ENCODE assay signal across 8 cellular contexts in genomic region chr5:50513028-50513457, GRCh38.
DNase-seq lines count a peak whose midpoint lies in the region; ATAC-seq and TF ChIP-seq lines count a peak whose summit lies in the region.
"Not testable (repeated sequence)": the region's sequence is repeated elsewhere in the genome, so short reads cannot be mapped to it uniquely, and the experiment has no call there.

No MANE protein-coding gene starts in this region.

- not testable (repeated sequence) for H3K27me3 ChIP-seq in CD4-positive, alpha-beta memory T cell (ENCODE audit: insufficient read depth, low read length); heart left ventricle; naive thymus-derived CD4-positive, alpha-beta T cell (ENCODE audit: control insufficient read depth in 2 of 2, insufficient read depth in 2 of 2, low read length in 2 of 2); transverse colon

- H3K36me3 ChIP-seq in CD4-positive, alpha-beta memory T cell (ENCODE audit: insufficient read depth, low read length); heart left ventricle; naive thymus-derived CD4-positive, alpha-beta T cell (ENCODE audit: control insufficient read depth in 2 of 3, insufficient read depth in 3 of 3, low read length in 3 of 3); transverse colon: not testable (repeated sequence)

- not testable (repeated sequence) for H3K27me3 Mint-ChIP-seq in CD4-positive, alpha-beta memory T cell; activated B cell treated with CpG ODN at 0.5 μM for 24 hours
- peaks cover 0 to 15% (median 0%) of the 10 kb centered on the region in 5 donors for H3K27me3 Mint-ChIP-seq in naive thymus-derived CD4-positive, alpha-beta T cell

- intact Hi-C loops in CD4-positive, alpha-beta memory T cell (cut with micrococcal nuclease): loop anchor here (1.0 to 5.0 kb wide), 3 partner anchors 73 to 238 kb away; partner anchors contain the start of gene PARP8
- intact Hi-C loops in activated B cell treated with CpG ODN at 0.5 μM for 24 hours (cut with micrococcal nuclease) (loop anchor here (1.0 to 5.0 kb wide), 2 partner anchors 73 to 186 kb away; no protein-coding TSS in a partner anchor), heart left ventricle (cut with DNase I) (loop anchor here in 3 of 10 donors (5.0 to 10.0 kb wide), 4 partner anchors 68 to 242 kb away; partner anchors contain the start of gene EMB (in 1 of the 3))
- intact Hi-C loops in naive thymus-derived CD4-positive, alpha-beta T cell (cut with micrococcal nuclease): loop anchor here (1.0 to 5.0 kb wide), 7 partner anchors 73 to 238 kb away; partner anchors contain the start of gene PARP8 (in 1 of the 2)
- intact Hi-C loops in transverse colon (cut with DNase I; ENCODE audit: low total_unique reads): not testable (repeated sequence)

- in situ Hi-C loops in KBM-7 (cut with MboI; ENCODE audit: low pct_unique_long_range_greater_than_20kb, low sequenced_read_pairs); transverse colon (cut with MboI; ENCODE audit: low pct_ligation_motif_present in 1 of 4, low pct_unique_long_range_greater_than_20kb in 1 of 4, low sequenced_read_pairs in 3 of 4): not testable (repeated sequence)

- TF ChIP-seq CTCF in activated B cell treated with CpG ODN at 0.5 μM for 24 hours (IDR thresholded peaks at IDR 0.05) (peak; percentile 38), coronary artery (IDR thresholded peaks at IDR 0.05) (peak; percentile 15), heart left ventricle (IDR thresholded peaks at IDR 0.05) (peak; percentile 16 to 54 (median 35)), transverse colon (IDR thresholded peaks at IDR 0.05) (peak in 3 of 5 experiments; percentile 21 to 35 (median 25))

- POLR2A ChIA-PET in CD4-positive, alpha-beta memory T cell (lab: Charles Lee; ENCODE audit: partially characterized antibody): interaction anchor here (1.0 to 2.1 kb wide), 3 partner anchors 72 to 156 kb away, joined by 4 to 10 read pairs (median 5); partner anchors contain the start of gene EMB
- POLR2A ChIA-PET in activated B cell treated with CpG ODN at 0.5 μM for 24 hours (lab: Charles Lee): not testable (repeated sequence)
- POLR2A ChIA-PET in naive thymus-derived CD4-positive, alpha-beta T cell (lab: Charles Lee): interaction anchor here (0.8 to 2.0 kb wide), 2 partner anchors 72 to 86 kb away, joined by 3 to 10 read pairs; partner anchors contain the start of gene EMB

- H3K4me3 ChIP-seq in CD4-positive, alpha-beta memory T cell (ENCODE audit: low read length in 2 of 2); coronary artery; heart left ventricle; naive thymus-derived CD4-positive, alpha-beta T cell (ENCODE audit: low read length); transverse colon: not testable (repeated sequence)

- H3K4me1 ChIP-seq in CD4-positive, alpha-beta memory T cell (ENCODE audit: insufficient read depth, low read length); heart left ventricle; naive thymus-derived CD4-positive, alpha-beta T cell (ENCODE audit: control insufficient read depth in 2 of 2, insufficient read depth in 2 of 2, low read length in 2 of 2); transverse colon: not testable (repeated sequence)

- H3K4me3 Mint-ChIP-seq in CD4-positive, alpha-beta memory T cell; activated B cell treated with CpG ODN at 0.5 μM for 24 hours; naive thymus-derived CD4-positive, alpha-beta T cell: not testable (repeated sequence)

- not testable (repeated sequence) for H3K27ac ChIP-seq in CD4-positive, alpha-beta memory T cell (ENCODE audit: low read depth, low read length); coronary artery; heart left ventricle; naive thymus-derived CD4-positive, alpha-beta T cell (ENCODE audit: low read depth, low read length); transverse colon

- CTCF ChIA-PET in CD4-positive, alpha-beta memory T cell (lab: Charles Lee; ENCODE audit: partially characterized antibody): interaction anchor here (0.8 to 4.9 kb wide), 6 partner anchors 39 to 238 kb away, joined by 3 to 51 read pairs (median 6); partner anchors contain the start of gene EMB
- CTCF ChIA-PET in activated B cell treated with CpG ODN at 0.5 μM for 24 hours (lab: Charles Lee): interaction anchor here (1.2 to 2.7 kb wide), 2 partner anchors 72 to 238 kb away, joined by 3 to 12 read pairs; partner anchors contain the start of gene EMB
- CTCF ChIA-PET in naive thymus-derived CD4-positive, alpha-beta T cell (lab: Charles Lee): interaction anchor here (0.8 to 1.9 kb wide), 7 partner anchors 41 to 239 kb away, joined by 3 to 17 read pairs (median 4); partner anchors contain the start of gene EMB

- not testable (repeated sequence) for TF ChIP-seq POLR2A in heart left ventricle (IDR thresholded peaks at IDR 0.05); transverse colon (IDR thresholded peaks at IDR 0.05)

- not testable (repeated sequence) for H3K9me3 ChIP-seq in CD4-positive, alpha-beta memory T cell (ENCODE audit: control insufficient read depth in 1 of 2, low read length in 2 of 2); naive thymus-derived CD4-positive, alpha-beta T cell (ENCODE audit: control insufficient read depth in 2 of 3, low read length in 3 of 3); transverse colon
- peaks cover 0 to 16% (median 6%) of the 10 kb centered on the region in 12 donors for H3K9me3 ChIP-seq in heart left ventricle

- peaks cover 0 to 18% (median 3%) of the 10 kb centered on the region in 8 donors for H3K9me3 Mint-ChIP-seq in CD4-positive, alpha-beta memory T cell
- not testable (repeated sequence) for H3K9me3 Mint-ChIP-seq in activated B cell treated with CpG ODN at 0.5 μM for 24 hours; naive thymus-derived CD4-positive, alpha-beta T cell

- not testable (repeated sequence) for TF ChIP-seq EP300 in transverse colon (IDR thresholded peaks at IDR 0.05; ENCODE audit: low read depth)

- H3K27ac Mint-ChIP-seq in CD4-positive, alpha-beta memory T cell: peak overlapping the region in 2 of 7 donors; percentile 53 to 75
- H3K27ac Mint-ChIP-seq in activated B cell treated with CpG ODN at 0.5 μM for 24 hours; naive thymus-derived CD4-positive, alpha-beta T cell: not testable (repeated sequence)

- H3K36me3 Mint-ChIP-seq in CD4-positive, alpha-beta memory T cell; activated B cell treated with CpG ODN at 0.5 μM for 24 hours (ENCODE audit: low read depth): not testable (repeated sequence)
- peaks cover 0 to 12% (median 0%) of the 10 kb centered on the region in 5 donors for H3K36me3 Mint-ChIP-seq in naive thymus-derived CD4-positive, alpha-beta T cell

- ATAC-seq in activated B cell treated with CpG ODN at 0.5 μM for 24 hours (ENCODE audit: low read depth); heart left ventricle; naive thymus-derived CD4-positive, alpha-beta T cell: not testable (repeated sequence)

- peak in 3 of 5 donors; percentile 26 to 29 (median 29) for DNase-seq in CD4-positive, alpha-beta memory T cell
- DNase-seq in KBM-7 (peak; percentile 32), NCI-H82 (lab: John Stamatoyannopoulos, UW) (peak; percentile 2)
- not testable (repeated sequence) for DNase-seq in activated B cell treated with CpG ODN at 0.5 μM for 24 hours; coronary artery (ENCODE audit: low spot score); heart left ventricle; transverse colon
- DNase-seq in naive thymus-derived CD4-positive, alpha-beta T cell: peak in 6 of 9 donors; percentile 6 to 25 (median 16)

- peaks cover 8 to 24% (median 17%) of the 10 kb centered on the region in 4 donors for H3K4me1 Mint-ChIP-seq in CD4-positive, alpha-beta memory T cell
- H3K4me1 Mint-ChIP-seq in activated B cell treated with CpG ODN at 0.5 μM for 24 hours: not testable (repeated sequence)
- peaks cover 4 to 16% (median 11%) of the 10 kb centered on the region in 7 donors for H3K4me1 Mint-ChIP-seq in naive thymus-derived CD4-positive, alpha-beta T cell
